ENCODE assay signal across 17 cellular contexts in the genomic region with DNA sequence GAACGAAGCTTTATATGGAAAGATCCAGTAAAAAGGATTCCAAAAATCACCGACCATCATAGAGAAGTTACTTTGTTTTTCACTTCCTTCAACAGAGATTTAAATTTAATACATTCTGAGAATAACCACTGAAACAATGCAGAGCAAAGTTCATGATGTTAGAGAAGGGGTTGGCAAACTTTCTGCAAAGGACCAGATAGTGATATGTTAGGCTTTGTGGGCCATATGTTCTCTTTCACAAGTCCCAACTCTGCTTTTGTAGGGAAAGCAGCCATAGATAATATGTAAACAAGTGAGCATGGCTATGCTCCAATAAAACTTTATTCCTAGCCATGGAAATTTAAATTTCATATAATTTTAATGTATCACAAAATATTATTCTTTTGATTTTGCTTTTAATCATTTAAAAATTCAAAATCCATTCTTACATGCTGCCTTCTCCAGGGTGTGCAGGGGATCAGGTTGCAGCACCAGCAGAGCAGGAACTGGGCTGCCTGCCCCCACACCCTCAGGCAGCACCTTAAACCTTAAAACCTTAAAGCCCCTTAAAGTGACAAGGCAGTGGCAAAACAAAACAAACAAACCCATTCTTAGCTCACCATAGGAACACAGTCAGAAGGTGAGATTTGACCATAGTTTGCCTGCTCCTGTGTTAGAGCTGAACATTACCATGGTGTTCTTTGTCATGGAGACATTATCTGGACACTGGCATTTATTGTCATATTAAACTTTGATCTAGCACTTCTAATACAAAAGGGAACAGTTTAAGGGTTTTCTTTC. TPM values are rescaled to one million over a fixed set of nuclear protein-coding genes. Genes with fewer than 3 reads are reported as not detected.
DNase-seq lines count a peak whose midpoint lies in the region; ATAC-seq and TF ChIP-seq lines count a peak whose summit lies in the region.
"Had no signal": no experiment of that assay in that cellular context is flagged by ENCODE, and none has a peak within 500 bp of the region (broad histone marks: within the 10 kb centered on the region; RNA-seq: fewer than 3 reads in every experiment).

No MANE protein-coding gene starts in this region.

- no peak overlapping the region for H4K8ac ChIP-seq in mesendoderm (ENCODE audit: low read depth, low read length)

- intact Hi-C loops in gastrocnemius medialis (cut with DNase I; ENCODE audit: low total_unique reads), result no loop called here

- H2AK5ac ChIP-seq in mesendoderm (ENCODE audit: low read length), result no peak overlapping the region

- H2BK5ac ChIP-seq in mesendoderm (ENCODE audit: low read length), result no peak overlapping the region

- H3K4me3 ChIP-seq in choroid plexus epithelial cell (ENCODE audit: low read depth, low read length), result no peak overlapping the region
- H3K4me3 ChIP-seq in mesendoderm (ENCODE audit: low read length), result no peak overlapping the region
- no peak overlapping the region for H3K4me3 ChIP-seq in gastrocnemius medialis
- H3K4me3 ChIP-seq: A549 had no signal

- POLR2A ChIA-PET in GM10248 (lab: Yijun Ruan, JAX), result no interaction called here

- peak; percentile 63 for DNase-seq in DMS 273 (lab: John Stamatoyannopoulos, UW; ENCODE audit: unreplicated experiment)
- DNase-seq in KBM-7, result peak; percentile 22
- peak; percentile 22 for DNase-seq in choroid plexus epithelial cell (ENCODE audit: low read depth)
- DNase-seq in mesendoderm, result peak; percentile 64
- no peak for DNase-seq in gastrocnemius medialis
- no peak for DNase-seq in NCI-H748 (lab: John Stamatoyannopoulos, UW; ENCODE audit: unreplicated experiment)
- DNase-seq in GM10248 (ENCODE audit: extremely low spot score), result no peak
- DNase-seq in occipital lobe (lab: John Stamatoyannopoulos, UW), result no peak
- DNase-seq: C1 segment of cervical spinal cord, H9, Karpas-422, NCI-H1105, NCI-H187, NCI-H446 treated with DMSO at 0.1 percent for 48 hours, Right ventricle myocardium superior had no signal

- H3K27ac ChIP-seq in mesendoderm (ENCODE audit: low read depth, low read length) (no peak overlapping the region), gastrocnemius medialis (no peak overlapping the region)
- H3K27ac ChIP-seq: A549 had no signal

- H3K9ac ChIP-seq in mesendoderm (ENCODE audit: low read length), result no peak overlapping the region

- H3K36me3 ChIP-seq in mesendoderm (ENCODE audit: control insufficient read depth, insufficient read depth, low read length) (no peaks in the 10 kb centered on the region), gastrocnemius medialis (no peaks in the 10 kb centered on the region)

- in situ Hi-C loops in KBM-7 (cut with MboI; ENCODE audit: low pct_unique_long_range_greater_than_20kb, low sequenced_read_pairs) (no loop called here), gastrocnemius medialis (cut with MboI; ENCODE audit: low sequenced_read_pairs in 4 of 4) (loop anchor here in 2 of 4 donors (10.0 kb wide), 1 partner anchor 177 kb away; no protein-coding TSS in a partner anchor)

- no peak overlapping the region for H4K5ac ChIP-seq in mesendoderm (ENCODE audit: low read length)

- no peak overlapping the region for H3K4me2 ChIP-seq in mesendoderm (ENCODE audit: low read length)
- H3K4me2 ChIP-seq: A549 had no signal

- CTCF ChIA-PET in GM10248 (lab: Yijun Ruan, JAX), result interaction anchor here (1.0 to 2.1 kb wide), 2 partner anchors 10 to 310 kb away, joined by 3 to 16 read pairs; no protein-coding TSS in a partner anchor

- no CpG with 5 or more reads among the region's 2 CpGs for WGBS in mesendoderm (ENCODE audit: extremely low coverage, insufficient coverage, low lambda C conversion rate)

- no peak overlapping the region for H3K23ac ChIP-seq in mesendoderm (ENCODE audit: low read length)

- H2BK120ac ChIP-seq in mesendoderm (ENCODE audit: low read depth, low read length), result no peak overlapping the region

- no peak overlapping the region for H3K56ac ChIP-seq in mesendoderm (ENCODE audit: low read length)

- TF ChIP-seq CTCF in choroid plexus epithelial cell (conservative IDR thresholded peaks at IDR 0.05; ENCODE audit: low read depth, low read length), result no peak
- TF ChIP-seq CTCF in gastrocnemius medialis (IDR thresholded peaks at IDR 0.05 in 4 of 5, conservative IDR thresholded peaks at IDR 0.05 in 1 of 5), result no peak
- no peak for TF ChIP-seq CTCF in GM10248 (IDR thresholded peaks at IDR 0.05; ENCODE audit: control extremely low read depth, extremely low read depth, low read depth, missing control alignments)

- H3K18ac ChIP-seq in mesendoderm (ENCODE audit: low read length), result no peak overlapping the region

- H3K4me1 ChIP-seq in mesendoderm (ENCODE audit: control insufficient read depth, low read depth, low read length), result peaks cover 3% of the 10 kb centered on the region
- H3K4me1 ChIP-seq in gastrocnemius medialis, result peaks cover 10 to 11% of the 10 kb centered on the region in 2 donors
- H3K4me1 ChIP-seq: A549 had no signal

- H3K79me1 ChIP-seq in mesendoderm (ENCODE audit: low read length), result no peaks in the 10 kb centered on the region

- TF ChIP-seq POLR2A in gastrocnemius medialis (IDR thresholded peaks at IDR 0.05), result no peak

- peaks cover 0 to 6% (median 0%) of the 10 kb centered on the region in 3 donors for H3K9me3 ChIP-seq in gastrocnemius medialis

- ATAC-seq in gastrocnemius medialis, result no peak
- ATAC-seq: A549 had no signal

- no peaks in the 10 kb centered on the region for H3K27me3 ChIP-seq in mesendoderm (ENCODE audit: insufficient read depth, low read length, poor library complexity)
- H3K27me3 ChIP-seq in gastrocnemius medialis, result no peaks in the 10 kb centered on the region

- no peaks in the 10 kb centered on the region for H3K79me2 ChIP-seq in mesendoderm (ENCODE audit: control insufficient read depth, insufficient read depth, low read length)

- no peak overlapping the region for H3K4ac ChIP-seq in mesendoderm (ENCODE audit: low read depth, low read length)

- H2BK15ac ChIP-seq in mesendoderm (replicated peaks; ENCODE audit: low read depth), result no peak overlapping the region

RNA-seq across cellular contexts. Expression of a gene that starts 16.9 kb away (rescaled TPM):
- 0.74 TPM for polyA plus RNA-seq in mesendoderm (2013, experiment 1 of 2)
- 0.62 TPM for polyA plus RNA-seq in mesendoderm (2013, experiment 2 of 2)
- total RNA-seq in gastrocnemius medialis (under 1 TPM in 3 of 4 donors, not detected in 1; 0.16 to 0.82 (median 0.16) TPM), occipital lobe (0.31 TPM)
- total RNA-seq: Daoy had no signal

Comparison
In these comparisons a context has a peak if more than half of its experiments do, and no peak if none do; other contexts are left out.
1. DNase-seq: peak in DMS 273 (single experiment), KBM-7 (single experiment), choroid plexus epithelial cell (single experiment) and mesendoderm (single experiment); none in gastrocnemius medialis (0 of 2), NCI-H748 (single experiment), GM10248 (single experiment) and occipital lobe (single experiment).